13 cellular contexts compared by ENCODE assay signal in genomic region chr19:15201374-15202023, GRCh38. TPM values are rescaled to one million over a fixed set of nuclear protein-coding genes. Genes with fewer than 3 reads are reported as not detected.
DNase-seq lines count a peak whose midpoint lies in the region; ATAC-seq and TF ChIP-seq lines count a peak whose summit lies in the region.
"Had no signal": no experiment of that assay in that cellular context is flagged by ENCODE, and none has a peak within 500 bp of the region (broad histone marks: within the 10 kb centered on the region; RNA-seq: fewer than 3 reads in every experiment).

No MANE protein-coding gene starts in this region.

- no peak for TF ChIP-seq CTCF in endothelial cell (IDR thresholded peaks at IDR 0.05; ENCODE audit: unreplicated experiment)
- no peak for TF ChIP-seq CTCF in progenitor cell of endocrine pancreas (IDR thresholded peaks at IDR 0.05; ENCODE audit: unreplicated experiment)
- TF ChIP-seq CTCF in MM.1S (IDR thresholded peaks at IDR 0.05; ENCODE audit: low read length): no peak

- H3K9me3 Mint-ChIP-seq in CD8-positive, alpha-beta memory T cell: peaks cover 0 to 3% (median 0%) of the 10 kb centered on the region in 5 donors
- H3K9me3 Mint-ChIP-seq in endothelial cell (ENCODE audit: unreplicated experiment) (no peaks in the 10 kb centered on the region), progenitor cell of endocrine pancreas (ENCODE audit: low read depth) (no peaks in the 10 kb centered on the region)

- POLR2A ChIA-PET in CD8-positive, alpha-beta memory T cell (lab: Charles Lee): no interaction called here

- H3K4me3 ChIP-seq in CD8-positive, alpha-beta memory T cell (ENCODE audit: low read length): no peak overlapping the region
- peak overlapping the region; percentile 35 for H3K4me3 ChIP-seq in NT2/D1 (ENCODE audit: insufficient read length, low read depth)
- H3K4me3 ChIP-seq in MM.1S (ENCODE audit: low read length): no peak overlapping the region

- H3K9me2 ChIP-seq in MM.1S (replicated peaks; ENCODE audit: insufficient read depth, low read length): no peaks in the 10 kb centered on the region

- H3K9ac ChIP-seq in NT2/D1 (ENCODE audit: insufficient read length, low read depth) (peak overlapping the region; percentile 68), MM.1S (ENCODE audit: low read length) (no peak overlapping the region)

- H3K36me3 ChIP-seq in CD8-positive, alpha-beta memory T cell (ENCODE audit: insufficient read depth, low read length): no peaks in the 10 kb centered on the region
- H3K36me3 ChIP-seq in NT2/D1 (ENCODE audit: insufficient read depth, insufficient read length, low read length) (peaks cover 24% of the 10 kb centered on the region), MM.1S (replicated peaks; ENCODE audit: insufficient read depth, low read length) (no peaks in the 10 kb centered on the region)

- no peak for ATAC-seq in HG02610 (IDR thresholded peaks at IDR 0.05; ENCODE audit: unreplicated experiment)

- no peaks in the 10 kb centered on the region for H4K20me1 ChIP-seq in MM.1S (ENCODE audit: insufficient read depth, low read length)

- H3K27me3 ChIP-seq in CD8-positive, alpha-beta memory T cell (ENCODE audit: insufficient read depth, low read length, poor library complexity, severe bottlenecking): peaks cover 16% of the 10 kb centered on the region
- H3K27me3 ChIP-seq in NT2/D1 (ENCODE audit: insufficient read depth, insufficient read length) (no peaks in the 10 kb centered on the region), MM.1S (replicated peaks; ENCODE audit: insufficient read depth, low read length) (peaks cover 58% of the 10 kb centered on the region)

- H3K79me2 ChIP-seq in MM.1S (ENCODE audit: low read length): no peaks in the 10 kb centered on the region

- H3K27ac ChIP-seq in CD8-positive, alpha-beta memory T cell (ENCODE audit: low read depth, low read length): no peak overlapping the region
- H3K27ac ChIP-seq in MM.1S (ENCODE audit: low read length): no peak overlapping the region

- H3K4me1 ChIP-seq in CD8-positive, alpha-beta memory T cell (ENCODE audit: insufficient read depth, low read length): no peaks in the 10 kb centered on the region
- H3K4me1 ChIP-seq in NT2/D1 (ENCODE audit: insufficient read depth, insufficient read length) (peaks cover 11% of the 10 kb centered on the region), MM.1S (ENCODE audit: low read length) (no peaks in the 10 kb centered on the region)

- H3K27me3 Mint-ChIP-seq in CD8-positive, alpha-beta memory T cell: peaks cover 48 to 61% of the 10 kb centered on the region in 2 donors
- H3K27me3 Mint-ChIP-seq in endothelial cell (ENCODE audit: unreplicated experiment) (peaks cover 10% of the 10 kb centered on the region), progenitor cell of endocrine pancreas (no peaks in the 10 kb centered on the region)

- no peaks in the 10 kb centered on the region for H3F3A ChIP-seq in MM.1S (ENCODE audit: insufficient read depth, low read length)

- H3K4me1 Mint-ChIP-seq in CD8-positive, alpha-beta memory T cell: peaks cover 19 to 28% (median 20%) of the 10 kb centered on the region in 3 donors
- H3K4me1 Mint-ChIP-seq in endothelial cell (ENCODE audit: unreplicated experiment): peaks cover 8% of the 10 kb centered on the region
- H3K4me1 Mint-ChIP-seq in progenitor cell of endocrine pancreas (ENCODE audit: low read depth): peaks cover 12% of the 10 kb centered on the region

- CTCF ChIA-PET in CD8-positive, alpha-beta memory T cell (lab: Charles Lee): no interaction called here

- DNase-seq in CD8-positive, alpha-beta memory T cell: no peak
- DNase-seq in NT2/D1 (ENCODE audit: low read depth, low spot score): no peak
- no peak for DNase-seq in endothelial cell (ENCODE audit: low spot score)
- DNase-seq in progenitor cell of endocrine pancreas (ENCODE audit: low spot score, unreplicated experiment): no peak
- DNase-seq in AG20443 (ENCODE audit: low spot score): no peak
- no peak for DNase-seq in germinal center (ENCODE audit: low spot score)
- DNase-seq in MM.1S: no peak
- DNase-seq: activated CD8-positive, alpha-beta memory T cell treated with anti-CD3 and anti-CD28 coated beads, Interleukin-2, amount 50 U/mL, for 48 hours; GF-D8; NCI-H226; stimulated activated CD4-positive, alpha-beta T cell treated with anti-CD3 and anti-CD28 coated beads, Interleukin-12 subunit alpha, Interleukin-12 subunit beta, amount 100 ng/mL, for 4 hours had no signal

- H2AFZ ChIP-seq in MM.1S (ENCODE audit: low read length): no peak overlapping the region

- H3K36me3 Mint-ChIP-seq in CD8-positive, alpha-beta memory T cell: peaks cover 0 to 5% (median 0%) of the 10 kb centered on the region in 3 donors
- H3K36me3 Mint-ChIP-seq in endothelial cell (ENCODE audit: low read depth, unreplicated experiment) (peaks cover 20% of the 10 kb centered on the region), progenitor cell of endocrine pancreas (ENCODE audit: insufficient read depth) (peaks cover 5% of the 10 kb centered on the region)

- H3K27ac Mint-ChIP-seq in CD8-positive, alpha-beta memory T cell: peak overlapping the region in 1 of 8 donors; percentile 60
- H3K27ac Mint-ChIP-seq in endothelial cell (ENCODE audit: unreplicated experiment) (no peak overlapping the region), progenitor cell of endocrine pancreas (peak overlapping the region; percentile 90)

- no peaks in the 10 kb centered on the region for H3K9me3 ChIP-seq in CD8-positive, alpha-beta memory T cell (ENCODE audit: low read length)
- H3K9me3 ChIP-seq in NT2/D1 (ENCODE audit: insufficient read depth, low read length) (no peaks in the 10 kb centered on the region), MM.1S (replicated peaks; ENCODE audit: insufficient read depth, low read length) (no peaks in the 10 kb centered on the region)

- H3K4me2 ChIP-seq in MM.1S (ENCODE audit: low read depth, low read length): no peak overlapping the region

- peak overlapping the region in 5 of 7 donors; percentile 12 to 65 (median 47) for H3K4me3 Mint-ChIP-seq in CD8-positive, alpha-beta memory T cell
- H3K4me3 Mint-ChIP-seq in endothelial cell (ENCODE audit: unreplicated experiment) (peak overlapping the region; percentile 85), progenitor cell of endocrine pancreas (ENCODE audit: low read depth) (peak overlapping the region; percentile 81)

RNA-seq across cellular contexts. Expression of gene NOTCH3, which starts 0.7 kb away (rescaled TPM):
- total RNA-seq in CD8-positive, alpha-beta memory T cell: under 1 TPM in 1 of 2 experiments, not detected in 1; 0.04 TPM
- not detected for polyA plus RNA-seq in CD8-positive, alpha-beta memory T cell
- 96.8 TPM for total RNA-seq in endothelial cell (ENCODE audit: unreplicated experiment)
- 201 and 203 TPM in 2 replicates for total RNA-seq in progenitor cell of endocrine pancreas

RNA-seq across cellular contexts. Expression of gene EPHX3, which starts 30.7 kb away (rescaled TPM):
- not detected for total RNA-seq in CD8-positive, alpha-beta memory T cell
- not detected for polyA plus RNA-seq in CD8-positive, alpha-beta memory T cell
- total RNA-seq in endothelial cell (ENCODE audit: unreplicated experiment) (1.6 TPM), progenitor cell of endocrine pancreas (7.1 and 7.8 TPM in 2 replicates)
- total RNA-seq: HT1080 had no signal

Comparison
In these comparisons a context has a peak if more than half of its experiments do, and no peak if none do; other contexts are left out.
1. RNA of gene NOTCH3, which starts 0.7 kb away (total RNA-seq): 201 to 203 TPM in progenitor cell of endocrine pancreas and 96.8 TPM in endothelial cell (single experiment); 0.04 TPM in CD8-positive, alpha-beta memory T cell; every median in the first group is over 10 times any median in the second.
2. Peak in every context shown above with its lines, with median percentiles within 50 percentile points of each other: H3K4me3 Mint-ChIP-seq.